10 cellular contexts compared by ENCODE assay signal in genomic region chr9:126347911-126348760, GRCh38. TPM values are rescaled to one million over a fixed set of nuclear protein-coding genes. Genes with fewer than 3 reads are reported as not detected.
A peak's percentile ranks its signal among the peaks of the same experiment; 100 is the strongest.
DNase-seq lines count a peak whose midpoint lies in the region; ATAC-seq lines count a peak whose summit lies in the region.
"Had no signal": no experiment of that assay in that cellular context is flagged by ENCODE, and none has a peak within 500 bp of the region (broad histone marks: within the 10 kb centered on the region; RNA-seq: fewer than 3 reads in every experiment).

No MANE protein-coding gene starts in this region.

- 81 to 82% methylated on average over 14 of the region's 14 CpGs for WGBS in aorta, 2 donors

- DNase-seq in HAP-1 (ENCODE audit: low spot score in 2 of 2) (peak; percentile 94 to 95), RPMI8226 (peak; percentile 34), smooth muscle cell of the brain vasculature (ENCODE audit: low read depth, low spot score) (peak; percentile 29), aorta (no peak), KBM-7 (no peak)
- DNase-seq: NCI-H510A treated with DMSO at 0.1 percent for 48 hours, psoas muscle had no signal

- in situ Hi-C loops in HAP-1 (cut with MboI; ENCODE audit: low sequenced_read_pairs) = no loop called here
- in situ Hi-C loops in KBM-7 (cut with MboI; ENCODE audit: low pct_unique_long_range_greater_than_20kb, low sequenced_read_pairs) = no loop called here

- no peaks in the 10 kb centered on the region for H3K27me3 ChIP-seq in HAP-1 (ENCODE audit: low read depth)
- H3K27me3 ChIP-seq in iPS-20b (ENCODE audit: insufficient read depth, low read length) = no peaks in the 10 kb centered on the region; the same call in 1 of the 2 replicates
- no peaks in the 10 kb centered on the region for H3K27me3 ChIP-seq in aorta (ENCODE audit: control insufficient read depth in 1 of 2, insufficient read depth in 2 of 2, low read length in 1 of 2)

- H3K9me3 ChIP-seq in HAP-1 = no peaks in the 10 kb centered on the region
- peaks cover 12% of the 10 kb centered on the region for H3K9me3 ChIP-seq in iPS-20b (ENCODE audit: insufficient read depth, low read depth, low read length)
- H3K9me3 ChIP-seq in aorta (ENCODE audit: control insufficient read depth, low read length) = no peaks in the 10 kb centered on the region

- intact Hi-C loops in aorta (cut with DNase I) = no loop called here

- no peaks in the 10 kb centered on the region; the same call in 1 of the 2 replicates for H3K36me3 ChIP-seq in HAP-1 (replicated peaks)
- H3K36me3 ChIP-seq in iPS-20b (ENCODE audit: insufficient read depth, low read depth, low read length) = peaks cover 4% of the 10 kb centered on the region; the same call in 1 of the 2 replicates
- no peaks in the 10 kb centered on the region for H3K36me3 ChIP-seq in aorta (ENCODE audit: control insufficient read depth in 1 of 2, insufficient read depth in 2 of 2, low read length in 1 of 2)

- H3K9ac ChIP-seq in iPS-20b (ENCODE audit: low read depth, low read length) = peak overlapping the region; percentile 43

- peaks cover 25% of the 10 kb centered on the region for H3K4me1 ChIP-seq in HAP-1
- peaks cover 25% of the 10 kb centered on the region; the same call in 1 of the 2 replicates for H3K4me1 ChIP-seq in iPS-20b (ENCODE audit: insufficient read depth, low read length)
- peaks cover 0 to 2% of the 10 kb centered on the region in 2 donors for H3K4me1 ChIP-seq in aorta (ENCODE audit: control insufficient read depth in 1 of 2, insufficient read depth in 2 of 2, low read length in 2 of 2)

- no peak overlapping the region for H3K4me3 ChIP-seq in HAP-1
- no peak overlapping the region for H3K4me3 ChIP-seq in iPS-20b (ENCODE audit: low read length)
- H3K4me3 ChIP-seq in aorta (ENCODE audit: low read length in 2 of 2) = no peak overlapping the region
- H3K4me3 ChIP-seq: psoas muscle had no signal

- H3K27ac ChIP-seq in iPS-20b (ENCODE audit: low read length) = peak overlapping the region; percentile 3
- no peak overlapping the region for H3K27ac ChIP-seq in aorta (ENCODE audit: low read depth in 1 of 2, low read length in 2 of 2)
- H3K27ac ChIP-seq: psoas muscle had no signal

- no peak for ATAC-seq in GM21529 (IDR thresholded peaks at IDR 0.05; ENCODE audit: unreplicated experiment)
- no peak for ATAC-seq in aorta (ENCODE audit: low FRiP score)
- ATAC-seq in HG02763 (IDR thresholded peaks at IDR 0.05; ENCODE audit: unreplicated experiment) = no peak

RNA-seq across cellular contexts. Expression of gene MVB12B, which starts 21.5 kb away (rescaled TPM):
- total RNA-seq in aorta = 10 to 100 TPM; 14.7 to 25.5 TPM
- polyA plus RNA-seq in aorta = 1 to 10 TPM; 2.0 to 4.2 TPM

Comparison
In these comparisons a context has a peak if more than half of its experiments do, and no peak if none do; other contexts are left out.
1. DNase-seq: peak in HAP-1 (2 of 2), RPMI8226 (single experiment) and smooth muscle cell of the brain vasculature (single experiment); none in aorta (0 of 2) and KBM-7 (single experiment).